ENCODE assay signal across 29 cellular contexts in genomic region chr3:139416275-139416674, GRCh38.
"Had no signal": no experiment of that assay in that cellular context is flagged by ENCODE, and none has a peak within 500 bp of the region (broad histone marks: within the 10 kb centered on the region; RNA-seq: fewer than 3 reads in every experiment).

No MANE protein-coding gene starts in this region.

- H3K4me1 ChIP-seq: stomach, suprapubic skin, testis, thyroid gland, tibial artery, tibial nerve, transverse colon, upper lobe of left lung, upper lobe of right lung, uterus, vagina had no signal

- H3K4me1 Mint-ChIP-seq: stimulated activated effector memory CD8-positive, alpha-beta T cell treated with anti-CD3 and anti-CD28 coated beads, Interleukin-12 subunit alpha, Interleukin-12 subunit beta, amount 100 ng/mL, for 72 hours; stimulated activated naive B cell treated with anti-CD40 and anti-IgM and Interleukin-4, amounts not matched to agents 10 μg/mL and 1 μg/mL and 100 μg/mL, for 72 hours; stimulated activated naive CD8-positive, alpha-beta T cell treated with anti-CD3 and anti-CD28 coated beads, Interleukin-15, amount 100 ng/mL, for 72 hours had no signal

- ATAC-seq: stimulated activated effector memory CD8-positive, alpha-beta T cell treated with anti-CD3 and anti-CD28 coated beads, Interleukin-12 subunit alpha, Interleukin-12 subunit beta, amount 100 ng/mL, for 72 hours; stimulated activated memory B cell treated with anti-CD40 and anti-IgM and Interleukin-4, amounts not matched to agents 10 μg/mL and 1 μg/mL and 100 μg/mL, for 72 hours; stimulated activated naive B cell treated with anti-CD40 and anti-IgM and Interleukin-4, amounts not matched to agents 10 μg/mL and 1 μg/mL and 100 μg/mL, for 72 hours; stimulated activated naive CD8-positive, alpha-beta T cell treated with anti-CD3 and anti-CD28 coated beads, Interleukin-15, amount 100 ng/mL, for 72 hours; stimulated activated naive CD8-positive, alpha-beta T cell treated with anti-CD3 and anti-CD28 coated beads, Interleukin-15, Interleukin-2, amounts not matched to agents 100 U/mL and 50 U/mL, for 24 hours; upper lobe of right lung had no signal

- H3K27ac Mint-ChIP-seq: stimulated activated effector memory CD8-positive, alpha-beta T cell treated with anti-CD3 and anti-CD28 coated beads, Interleukin-12 subunit alpha, Interleukin-12 subunit beta, amount 100 ng/mL, for 72 hours; stimulated activated memory B cell treated with anti-CD40 and anti-IgM and Interleukin-4, amounts not matched to agents 10 μg/mL and 1 μg/mL and 100 μg/mL, for 72 hours; stimulated activated naive B cell treated with anti-CD40 and anti-IgM and Interleukin-4, amounts not matched to agents 10 μg/mL and 1 μg/mL and 100 μg/mL, for 72 hours; stimulated activated naive CD8-positive, alpha-beta T cell treated with anti-CD3 and anti-CD28 coated beads, Interleukin-15, amount 100 ng/mL, for 72 hours; stimulated activated naive CD8-positive, alpha-beta T cell treated with anti-CD3 and anti-CD28 coated beads, Interleukin-15, Interleukin-2, amounts not matched to agents 100 ng/mL and 50 ng/mL, for 24 hours; type B pancreatic cell had no signal

- H3K4me3 ChIP-seq: stomach, suprapubic skin, testis, thoracic aorta, thyroid gland, tibial artery, tibial nerve, transverse colon, upper lobe of left lung, upper lobe of right lung, uterus, vagina had no signal

- FAIRE-seq: urothelium cell line had no signal

- H3K4me3 Mint-ChIP-seq: stimulated activated effector memory CD8-positive, alpha-beta T cell treated with anti-CD3 and anti-CD28 coated beads, Interleukin-12 subunit alpha, Interleukin-12 subunit beta, amount 100 ng/mL, for 72 hours; stimulated activated memory B cell treated with anti-CD40 and anti-IgM and Interleukin-4, amounts not matched to agents 10 μg/mL and 1 μg/mL and 100 μg/mL, for 72 hours; stimulated activated naive B cell treated with anti-CD40 and anti-IgM and Interleukin-4, amounts not matched to agents 10 μg/mL and 1 μg/mL and 100 μg/mL, for 72 hours; stimulated activated naive CD8-positive, alpha-beta T cell treated with anti-CD3 and anti-CD28 coated beads, Interleukin-15, amount 100 ng/mL, for 72 hours; stimulated activated naive CD8-positive, alpha-beta T cell treated with anti-CD3 and anti-CD28 coated beads, Interleukin-15, Interleukin-2, amounts not matched to agents 100 ng/mL and 50 ng/mL, for 24 hours; type B pancreatic cell had no signal

- H3K27me3 Mint-ChIP-seq: stimulated activated memory B cell treated with anti-CD40 and anti-IgM and Interleukin-4, amounts not matched to agents 10 μg/mL and 1 μg/mL and 100 μg/mL, for 72 hours; stimulated activated naive B cell treated with anti-CD40 and anti-IgM and Interleukin-4, amounts not matched to agents 10 μg/mL and 1 μg/mL and 100 μg/mL, for 72 hours; stimulated activated naive CD8-positive, alpha-beta T cell treated with anti-CD3 and anti-CD28 coated beads, Interleukin-15, amount 100 ng/mL, for 72 hours; stimulated activated naive CD8-positive, alpha-beta T cell treated with anti-CD3 and anti-CD28 coated beads, Interleukin-15, Interleukin-2, amounts not matched to agents 100 ng/mL and 50 ng/mL, for 24 hours; type B pancreatic cell had no signal

- H3K27ac ChIP-seq: stomach, suprapubic skin, testis, thoracic aorta, thyroid gland, tibial artery, tibial nerve, transverse colon, upper lobe of left lung, upper lobe of right lung, uterus, vagina had no signal

- H3K36me3 Mint-ChIP-seq: stimulated activated effector memory CD8-positive, alpha-beta T cell treated with anti-CD3 and anti-CD28 coated beads, Interleukin-12 subunit alpha, Interleukin-12 subunit beta, amount 100 ng/mL, for 72 hours had no signal

- DNase-seq: stimulated activated CD4-positive, alpha-beta T cell treated with anti-CD3 and anti-CD28 coated beads, Interleukin-2, amount 100 ng/mL, for 48 hours; stimulated activated CD4-positive, alpha-beta T cell treated with anti-CD3 and anti-CD28 coated beads, Interleukin-4, amount 100 ng/mL, for 1 hour; stimulated activated CD4-positive, alpha-beta T cell treated with anti-CD3 and anti-CD28 coated beads, Interleukin-4, amount 100 ng/mL, for 24 hours; stimulated activated CD4-positive, alpha-beta T cell treated with anti-CD3 and anti-CD28 coated beads, Interleukin-4, amount 100 ng/mL, for 4 hours; stimulated activated CD8-positive, alpha-beta memory T cell treated with anti-CD3 and anti-CD28 coated beads, Interleukin-4, amount 100 ng/mL, for 48 hours; stimulated activated naive B cell treated with anti-CD40 and anti-IgM and Interleukin-4, amounts not matched to agents 10 μg/mL and 1 μg/mL and 100 μg/mL, for 72 hours; stimulated activated naive CD4-positive, alpha-beta T cell; stimulated activated naive CD4-positive, alpha-beta T cell treated with Interleukin-2 at 50 U/mL for 16 hours; stimulated activated naive CD8-positive, alpha-beta T cell treated with anti-CD3 and anti-CD28 coated beads, Interleukin-15, amount 100 ng/mL, for 72 hours; stimulated activated naive CD8-positive, alpha-beta T cell treated with anti-CD3 and anti-CD28 coated beads, Interleukin-15, Interleukin-2, amounts not matched to agents 100 U/mL and 50 U/mL, for 24 hours; stomach; substantia nigra; testis; thyroid gland; tibial artery; transverse colon; trophoblast cell; upper lobe of left lung; upper lobe of right lung; uterus had no signal

- H3K27me3 ChIP-seq: stomach, suprapubic skin, testis, thyroid gland, tibial artery, tibial nerve, transverse colon, upper lobe of left lung, upper lobe of right lung, uterus, vagina had no signal

- H3K9me3 ChIP-seq: testis, thyroid gland, vagina had no signal

- H3K36me3 ChIP-seq: stomach, thoracic aorta, thyroid gland, upper lobe of left lung, upper lobe of right lung, uterus, vagina had no signal
